ENCODE assay signal across 11 cellular contexts in genomic region chr2:20568501-20569463, GRCh38.
A peak's percentile ranks its signal among the peaks of the same experiment; 100 is the strongest.
DNase-seq lines count a peak whose midpoint lies in the region; ATAC-seq and TF ChIP-seq lines count a peak whose summit lies in the region.
"Had no signal": no experiment of that assay in that cellular context is flagged by ENCODE, and none has a peak within 500 bp of the region (broad histone marks: within the 10 kb centered on the region; RNA-seq: fewer than 3 reads in every experiment).

No MANE protein-coding gene starts in this region.

- H3K4me3 ChIP-seq in dorsolateral prefrontal cortex (no peak overlapping the region), lung (no peak overlapping the region), tibial artery (no peak overlapping the region)
- H3K4me3 ChIP-seq: body of pancreas had no signal

- H3K27me3 ChIP-seq in dorsolateral prefrontal cortex (no peaks in the 10 kb centered on the region), lung (ENCODE audit: control insufficient read depth, insufficient read depth) (no peaks in the 10 kb centered on the region), tibial artery (no peaks in the 10 kb centered on the region)
- H3K27me3 ChIP-seq: body of pancreas had no signal

- H3K27ac ChIP-seq in RWPE1 (peak overlapping the region; percentile 15; the same call in 1 of the 2 replicates), dorsolateral prefrontal cortex (peak overlapping the region in 44 of 59 donors; percentile 0 to 85 (median 58)), lung (ENCODE audit: low read depth in 1 of 2, low read length in 1 of 2) (peak overlapping the region; percentile 61 to 66), tibial artery (peak overlapping the region; percentile 73 to 74)

- TF ChIP-seq CTCF in RWPE1 (conservative IDR thresholded peaks at IDR 0.05; ENCODE audit: low read depth) (no peak), dorsolateral prefrontal cortex (IDR thresholded peaks at IDR 0.05 in 54 of 56, conservative IDR thresholded peaks at IDR 0.05 in 2 of 56; ENCODE audit: low read depth in 1 of 56, partially characterized antibody in 56 of 56) (no peak), lung (IDR thresholded peaks at IDR 0.05; ENCODE audit: control extremely low read depth, extremely low read depth) (no peak), tibial artery (IDR thresholded peaks at IDR 0.05) (no peak)

- H3K9me3 ChIP-seq in lung (ENCODE audit: control insufficient read depth in 2 of 2, insufficient read depth in 1 of 2, low read length in 1 of 2) = no peaks in the 10 kb centered on the region
- no peaks in the 10 kb centered on the region for H3K9me3 ChIP-seq in tibial artery
- H3K9me3 ChIP-seq: body of pancreas had no signal

- DNase-seq in RWPE1 (ENCODE audit: low spot score) (peak; percentile 23), dorsolateral prefrontal cortex (no peak), lung (ENCODE audit: low spot score) (no peak), tibial artery (peak in 1 of 2 donors; percentile 70), SIG-M5 (lab: John Stamatoyannopoulos, UW) (no peak), NCI-H1436 (lab: John Stamatoyannopoulos, UW) (no peak), amygdala (lab: John Stamatoyannopoulos, UW) (no peak)
- DNase-seq: activated CD8-positive, alpha-beta T cell treated with anti-CD3 and anti-CD28 coated beads, Interleukin-2, amount 10 ng/mL, durations not matched to agents 7 days and 5 days; body of pancreas; NCI-H2081; small intestine had no signal

- H3K4me1 ChIP-seq in lung (ENCODE audit: control insufficient read depth in 2 of 2, insufficient read depth in 2 of 2, low read length in 2 of 2) (peaks cover 0 to 22% of the 10 kb centered on the region in 2 donors), tibial artery (peaks cover 0 to 21% (median 15%) of the 10 kb centered on the region in 4 donors)
- H3K4me1 ChIP-seq: body of pancreas had no signal

- CTCF ChIA-PET in RWPE1 (lab: Yijun Ruan, JAX) = no interaction called here

- WGBS in lung, 2 donors = 72 to 74% methylated on average over 13 of the region's 13 CpGs

- ATAC-seq in lung (ENCODE audit: insufficient read depth, low FRiP score) = no peak
- ATAC-seq: activated CD8-positive, alpha-beta T cell treated with anti-CD3 and anti-CD28 coated beads, Interleukin-2, amount 10 ng/mL, durations not matched to agents 7 days and 5 days; body of pancreas had no signal

- intact Hi-C loops in dorsolateral prefrontal cortex (cut with DNase I) (no loop called here), tibial artery (cut with DNase I; ENCODE audit: low total_unique reads) (no loop called here)

- H3K36me3 ChIP-seq in lung (ENCODE audit: control insufficient read depth in 2 of 2, insufficient read depth in 2 of 2, low read length in 2 of 2) = no peaks in the 10 kb centered on the region
- no peaks in the 10 kb centered on the region for H3K36me3 ChIP-seq in tibial artery

- POLR2A ChIA-PET in RWPE1 (lab: Yijun Ruan, JAX; ENCODE audit: low non-redundant PET) = no interaction called here

Comparison
In these comparisons a context has a peak if more than half of its experiments do, and no peak if none do; other contexts are left out.
1. H3K27ac ChIP-seq: peak in every context shown above with its lines; median percentile 74 in tibial artery; 64 in lung; 58 in dorsolateral prefrontal cortex; 15 in RWPE1.